In the genomic region with DNA sequence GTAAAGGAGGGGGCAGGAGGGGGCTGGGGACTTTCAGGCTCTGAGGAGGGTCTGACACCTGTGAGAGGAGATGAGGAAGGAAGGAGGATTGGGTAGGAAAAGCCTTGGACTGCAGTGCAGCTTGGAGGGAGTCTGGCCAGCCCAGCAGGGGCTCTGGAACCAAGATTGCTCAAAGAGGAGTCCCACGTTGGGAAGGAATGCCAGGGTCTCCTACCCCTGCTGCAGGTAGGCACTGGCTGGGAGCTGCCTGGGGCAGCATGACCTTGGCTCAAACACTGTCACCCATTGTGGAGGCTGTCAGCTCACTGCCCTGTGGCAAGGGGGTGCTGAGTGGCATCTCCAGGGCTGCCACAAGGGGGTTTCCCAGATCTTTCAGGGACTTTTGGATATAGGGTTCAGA, we compare ENCODE assay signal across 20 cellular contexts.
A peak's percentile ranks its signal among the peaks of the same experiment; 100 is the strongest.
DNase-seq lines count a peak whose midpoint lies in the region; TF ChIP-seq lines count a peak whose summit lies in the region.
"Had no signal": no experiment of that assay in that cellular context is flagged by ENCODE, and none has a peak within 500 bp of the region (broad histone marks: within the 10 kb centered on the region; RNA-seq: fewer than 3 reads in every experiment).

No MANE protein-coding gene starts in this region.

- H3K4me3 ChIP-seq in Loucy (ENCODE audit: low read length, poor library complexity, severe bottlenecking): no peak overlapping the region
- H3K4me3 ChIP-seq in sigmoid colon: no peak overlapping the region
- H3K4me3 ChIP-seq: BLaER1, GM23248, MG63, SJCRH30 had no signal

- H2AFZ ChIP-seq in Loucy (ENCODE audit: low read length): no peak overlapping the region
- H2AFZ ChIP-seq: GM23248 had no signal

- H3K9me3 ChIP-seq in Loucy (ENCODE audit: insufficient read depth, low read depth, low read length) (no peaks in the 10 kb centered on the region), sigmoid colon (no peaks in the 10 kb centered on the region)
- H3K9me3 ChIP-seq: BLaER1, MG63, SJCRH30 had no signal

- DNase-seq in islet precursor cell (peak; percentile 29), sigmoid colon (peak; percentile 27), superior temporal gyrus (ENCODE audit: extremely low spot score) (no peak), anterior cingulate cortex (lab: John Stamatoyannopoulos, UW) (no peak)
- DNase-seq in stimulated activated naive CD4-positive, alpha-beta T cell (lab: John Stamatoyannopoulos, UW): no peak
- DNase-seq: CD4-positive, CD25-positive, alpha-beta regulatory T cell; DMS153; GM23248; HCEC 1CT; KBM-7; MG63; NCI-H2029; NCI-H446; NCI-H524 treated with DMSO at 0.1 percent for 48 hours; NCI-H774; PC-3; SJCRH30 had no signal

- H3K4me1 ChIP-seq in Loucy (ENCODE audit: insufficient read depth, low read length, poor library complexity, severe bottlenecking): peaks cover 4% of the 10 kb centered on the region
- H3K4me1 ChIP-seq in sigmoid colon: peaks cover 0 to 14% (median 12%) of the 10 kb centered on the region in 4 donors

- H3K27me3 ChIP-seq in Loucy (ENCODE audit: insufficient read depth, low read length, poor library complexity, severe bottlenecking): no peaks in the 10 kb centered on the region
- peaks cover 0 to under 1% (median 0%) of the 10 kb centered on the region in 3 donors for H3K27me3 ChIP-seq in sigmoid colon
- H3K27me3 ChIP-seq: BLaER1, MG63, SJCRH30 had no signal

- no peak for TF ChIP-seq POLR2A in sigmoid colon (IDR thresholded peaks at IDR 0.05)

- intact Hi-C loops in sigmoid colon (cut with DNase I): no loop called here

- H3F3A ChIP-seq in Loucy (ENCODE audit: low read depth): no peaks in the 10 kb centered on the region

- no peak for TF ChIP-seq EP300 in sigmoid colon (IDR thresholded peaks at IDR 0.05)

- 71 to 81% methylated on average over 1 of the region's 1 CpG for WGBS in sigmoid colon, 2 donors

- H3K9me2 ChIP-seq in Loucy (replicated peaks; ENCODE audit: low read depth, low read length): no peaks in the 10 kb centered on the region

- H3K79me2 ChIP-seq in Loucy (ENCODE audit: insufficient read depth, low read length): no peaks in the 10 kb centered on the region

- TF ChIP-seq CTCF in GM12872 (IDR thresholded peaks at IDR 0.05; ENCODE audit: insufficient read depth, low read depth, low read length) (peak; percentile 2; the same call in 1 of the 3 replicates), Loucy (conservative IDR thresholded peaks at IDR 0.05; ENCODE audit: low read length) (peak; percentile 24; the same call in 1 of the 2 replicates), sigmoid colon (IDR thresholded peaks at IDR 0.05) (no peak)

- no peak overlapping the region for H3K9ac ChIP-seq in Loucy (ENCODE audit: low read depth, low read length, poor library complexity, severe bottlenecking)
- H3K9ac ChIP-seq: BLaER1, GM23248 had no signal

- H3K27ac ChIP-seq in sigmoid colon: no peak overlapping the region
- H3K27ac ChIP-seq: BLaER1, GM23248, SJCRH30 had no signal

- H4K20me1 ChIP-seq in Loucy (ENCODE audit: insufficient read depth, low read length, poor library complexity, severe bottlenecking): no peaks in the 10 kb centered on the region
- H4K20me1 ChIP-seq: BLaER1 had no signal

- no peak overlapping the region for H3K4me2 ChIP-seq in Loucy (ENCODE audit: low read depth, low read length, poor library complexity, severe bottlenecking)
- H3K4me2 ChIP-seq: BLaER1 had no signal

- H3K36me3 ChIP-seq in Loucy (ENCODE audit: insufficient read depth, low read length) (no peaks in the 10 kb centered on the region), sigmoid colon (no peaks in the 10 kb centered on the region)
- H3K36me3 ChIP-seq: BLaER1, MG63, SJCRH30 had no signal

Comparison
In these comparisons a context has a peak if more than half of its experiments do, and no peak if none do; other contexts are left out.
1. CTCF ChIP-seq: peak in GM12872 (single experiment) and Loucy (single experiment); none in sigmoid colon (0 of 4).
2. DNase-seq: peak in islet precursor cell (single experiment) and sigmoid colon (single experiment); none in superior temporal gyrus (single experiment), stimulated activated naive CD4-positive, alpha-beta T cell (0 of 6) and anterior cingulate cortex (0 of 58).